In genomic region chr12:28268830-28269229, GRCh38 we compare ENCODE assay signal across 30 cellular contexts.
"Had no signal": no experiment of that assay in that cellular context is flagged by ENCODE, and none has a peak within 500 bp of the region (broad histone marks: within the 10 kb centered on the region; RNA-seq: fewer than 3 reads in every experiment).

No MANE protein-coding gene starts in this region.

- H3K4me3 Mint-ChIP-seq: activated B cell treated with CpG ODN at 0.5 μM for 24 hours; activated CD4-positive, alpha-beta T cell treated with anti-CD3 and anti-CD28 coated beads, Interleukin-2, amount 10 ng/mL, durations not matched to agents 24 days and 14 days; activated naive CD4-positive, alpha-beta T cell treated with anti-CD3 and anti-CD28 coated beads for 36 hours; activated naive CD8-positive, alpha-beta T cell; activated T-helper 1 cell treated with anti-CD3 and anti-CD28 coated beads, Interleukin-12 subunit alpha, Interleukin-12 subunit beta, Interleukin-2, Interleukin-4 antibody, amounts not matched to agents 30 ng/mL and 10 ng/mL and 1 ng/mL, durations not matched to agents 14 hours and 24 hours and 36 hours; effector memory CD8-positive, alpha-beta T cell; T-helper 17 cell; T-helper 2 cell treated with Interferon-gamma antibody and Interleukin-4, amounts not matched to agents 5 μg/mL and 100 μg/mL, for 36 hours had no signal

- ATAC-seq: activated CD4-positive, CD25-positive, alpha-beta regulatory T cell treated with anti-CD3 and anti-CD28 coated beads, Interleukin-2, amount 50 U/mL, for 24 hours; effector memory CD8-positive, alpha-beta T cell; foreskin keratinocyte; gastrocnemius medialis; heart left ventricle; T-helper 17 cell had no signal

- FAIRE-seq: astrocyte, colon had no signal

- H3K27ac Mint-ChIP-seq: activated B cell treated with CpG ODN at 0.5 μM for 24 hours; activated CD4-positive, alpha-beta T cell treated with anti-CD3 and anti-CD28 coated beads, Interleukin-2, amount 10 ng/mL, durations not matched to agents 24 days and 14 days; activated naive CD4-positive, alpha-beta T cell treated with anti-CD3 and anti-CD28 coated beads for 36 hours; activated naive CD8-positive, alpha-beta T cell; activated T-helper 1 cell treated with anti-CD3 and anti-CD28 coated beads, Interleukin-12 subunit alpha, Interleukin-12 subunit beta, Interleukin-2, Interleukin-4 antibody, amounts not matched to agents 30 ng/mL and 10 ng/mL and 1 ng/mL, durations not matched to agents 14 hours and 24 hours and 36 hours; activated T-helper 2 cell treated with anti-CD3 and anti-CD28 coated beads, Interferon-gamma antibody, Interleukin-2, Interleukin-4, amounts not matched to agents 10 μg/mL and 5 μg/mL and 100 μg/mL, durations not matched to agents 14 hours and 24 hours and 36 hours; effector memory CD8-positive, alpha-beta T cell; T-helper 17 cell; T-helper 2 cell treated with Interferon-gamma antibody and Interleukin-4, amounts not matched to agents 5 μg/mL and 100 μg/mL, for 36 hours had no signal

- DNase-seq: activated B cell treated with CpG ODN at 0.5 μM for 24 hours; activated CD4-positive, alpha-beta T cell treated with anti-CD3 and anti-CD28 coated beads, Interleukin-2, amount 10 ng/mL, durations not matched to agents 24 days and 14 days; activated effector memory CD4-positive, alpha-beta T cell treated with anti-CD3 and anti-CD28 coated beads, Interleukin-2, amount 50 U/mL, for 16 hours; activated naive CD4-positive, alpha-beta T cell treated with anti-CD3 and anti-CD28 coated beads for 36 hours; activated T-cell treated with anti-CD3 and anti-CD28 coated beads, Interleukin-2, amount 50 U/mL, for 1 hour; activated T-cell treated with anti-CD3 and anti-CD28 coated beads, Interleukin-2, amount 50 U/mL, for 48 hours; amniotic stem cell; anterior cingulate cortex; brain microvascular endothelial cell; caudate nucleus; cortex of kidney; dermis blood vessel endothelial cell; effector CD4-positive, alpha-beta T cell; effector memory CD8-positive, alpha-beta T cell; erythroblast; gastrocnemius medialis; glutamatergic neuron; heart left ventricle; T-helper 1 cell; T-helper 17 cell; T1000; WERI-Rb-1 had no signal

- H3K27me3 Mint-ChIP-seq: activated B cell treated with CpG ODN at 0.5 μM for 24 hours; activated CD4-positive, alpha-beta T cell treated with anti-CD3 and anti-CD28 coated beads, Interleukin-2, amount 10 ng/mL, durations not matched to agents 24 days and 14 days; activated naive CD8-positive, alpha-beta T cell; effector memory CD8-positive, alpha-beta T cell; T-helper 17 cell had no signal

- H3K4me1 Mint-ChIP-seq: activated B cell treated with CpG ODN at 0.5 μM for 24 hours; activated CD4-positive, alpha-beta T cell treated with anti-CD3 and anti-CD28 coated beads, Interleukin-2, amount 10 ng/mL, durations not matched to agents 24 days and 14 days; T-helper 17 cell had no signal
